Comparison of ENCODE assay signal across 18 cellular contexts in genomic region chr7:103934508-103934907, GRCh38. TPM values are rescaled to one million over a fixed set of nuclear protein-coding genes. Genes with fewer than 3 reads are reported as not detected.
DNase-seq lines count a peak whose midpoint lies in the region; TF ChIP-seq lines count a peak whose summit lies in the region.
"Had no signal": no experiment of that assay in that cellular context is flagged by ENCODE, and none has a peak within 500 bp of the region (broad histone marks: within the 10 kb centered on the region; RNA-seq: fewer than 3 reads in every experiment).

No MANE protein-coding gene starts in this region.

- H3K4me1 ChIP-seq in uterus (no peaks in the 10 kb centered on the region), OCI-LY7 (ENCODE audit: insufficient read depth, low read length, poor library complexity, severe bottlenecking) (no peaks in the 10 kb centered on the region)
- H3K4me1 ChIP-seq: Peyer's patch had no signal

- intact Hi-C loops in head of caudate nucleus (cut with DNase I) = no loop called here
- intact Hi-C loops in uterus (cut with DNase I; ENCODE audit: low total_unique reads) = no loop called here
- intact Hi-C loops in OCI-LY7 (cut with micrococcal nuclease; ENCODE audit: unreplicated experiment) = no loop called here

- no peak overlapping the region for H2AFZ ChIP-seq in OCI-LY7 (ENCODE audit: low read length)

- no TSS peak for BruUV-seq in OCI-LY7 (replicated peaks; lab: Mats Ljungman, UMichigan)

- POLR2A ChIA-PET in OCI-LY7 (lab: Charles Lee) = no interaction called here

- H3K27me3 ChIP-seq in uterus = no peaks in the 10 kb centered on the region
- H3K27me3 ChIP-seq: Peyer's patch had no signal

- no peaks in the 10 kb centered on the region for H3K79me2 ChIP-seq in OCI-LY7 (ENCODE audit: insufficient read depth, low read depth, low read length)

- H3K36me3 ChIP-seq in uterus (no peaks in the 10 kb centered on the region), OCI-LY7 (ENCODE audit: insufficient read depth, low read length) (no peaks in the 10 kb centered on the region)
- H3K36me3 ChIP-seq: Peyer's patch had no signal

- no peak overlapping the region for H3K4me2 ChIP-seq in OCI-LY7 (ENCODE audit: low read length)

- peak; percentile 11 for DNase-seq in NCI-H146 (lab: John Stamatoyannopoulos, UW)
- DNase-seq in NCI-H146 treated with DMSO at 0.1 percent for 48 hours (lab: John Stamatoyannopoulos, UW; ENCODE audit: unreplicated experiment) = no peak
- peak; percentile 39 for DNase-seq in DMS153 treated with DMSO at 0.1 percent for 48 hours (lab: John Stamatoyannopoulos, UW; ENCODE audit: unreplicated experiment)
- peak; percentile 78 for DNase-seq in NCI-H748 (lab: John Stamatoyannopoulos, UW; ENCODE audit: unreplicated experiment)
- DNase-seq in head of caudate nucleus = peak; percentile 6 to 88 (median 52)
- no peak for DNase-seq in uterus
- no peak for DNase-seq in OCI-LY7 (ENCODE audit: low spot score)
- DNase-seq in stimulated activated CD4-positive, alpha-beta T cell treated with anti-CD3 and anti-CD28 coated beads, Interleukin-4, amount 100 ng/mL, for 4 hours = no peak
- DNase-seq: DMS79, HCEC 1CT, KBM-7, MV-4-11, NCI-H187, NCI-H526 treated with DMSO at 0.1 percent for 48 hours, Peyer's patch had no signal

- TF ChIP-seq POLR2A in uterus (IDR thresholded peaks at IDR 0.05) = no peak

- no peaks in the 10 kb centered on the region for H4K20me1 ChIP-seq in OCI-LY7 (ENCODE audit: insufficient read depth, low read length)

- TF ChIP-seq CTCF in uterus (IDR thresholded peaks at IDR 0.05) (no peak), OCI-LY7 (conservative IDR thresholded peaks at IDR 0.05; ENCODE audit: low read length) (no peak)

- H3K9me2 ChIP-seq in OCI-LY7 (ENCODE audit: insufficient read depth, low read length) = no peaks in the 10 kb centered on the region

- H3K27ac ChIP-seq in uterus = no peak overlapping the region
- H3K27ac ChIP-seq in OCI-LY7 (ENCODE audit: low read depth, low read length, poor library complexity, severe bottlenecking) = no peak overlapping the region
- H3K27ac ChIP-seq: C4-2B, Peyer's patch, SK-N-MC had no signal

- H3K4me3 ChIP-seq in uterus = no peak overlapping the region
- H3K4me3 ChIP-seq in OCI-LY7 (ENCODE audit: low read depth, low read length, poor library complexity, severe bottlenecking) = no peak overlapping the region
- H3K4me3 ChIP-seq: Peyer's patch, SK-N-MC had no signal

- CTCF ChIA-PET in OCI-LY7 (lab: Charles Lee; ENCODE audit: unreplicated experiment) = no interaction called here

- H3K9me3 ChIP-seq in uterus = no peaks in the 10 kb centered on the region
- H3K9me3 ChIP-seq in OCI-LY7 (ENCODE audit: low read length) = no peaks in the 10 kb centered on the region
- H3K9me3 ChIP-seq: Peyer's patch had no signal

RNA-seq across cellular contexts. Expression of gene RELN, which starts 55.0 kb away (rescaled TPM):
- total RNA-seq in uterus (10 to 100 TPM in 2 of 4 donors, 1 to 10 TPM in 2; 1.8 to 47.4 (median 6.7) TPM), OCI-LY7 (2022) (not detected in 2 replicates)
- total RNA-seq in OCI-LY7 (2014; rRNA removed; shearing (Covaris generic)) = not detected in 2 replicates
- total RNA-seq: A673 had no signal

Comparison
In these comparisons a context has a peak if more than half of its experiments do, and no peak if none do; other contexts are left out.
1. DNase-seq: peak in NCI-H146 (single experiment), DMS153 treated with DMSO at 0.1 percent for 48 hours (single experiment), NCI-H748 (single experiment) and head of caudate nucleus (42 of 42); none in NCI-H146 treated with DMSO at 0.1 percent for 48 hours (single experiment), uterus (0 of 2), OCI-LY7 (single experiment) and stimulated activated CD4-positive, alpha-beta T cell treated with anti-CD3 and anti-CD28 coated beads, Interleukin-4, amount 100 ng/mL, for 4 hours (0 of 2).